3 cellular contexts compared by ENCODE assay signal in genomic region chr5:108735790-108736189, GRCh38.
A peak's percentile ranks its signal among the peaks of the same experiment; 100 is the strongest.
TF ChIP-seq lines count a peak whose summit lies in the region.

No MANE protein-coding gene starts in this region.

TF ChIP-seq in SK-N-SH, 30 proteins besides CTCF, POLR2A, EP300 and RAD21:
- no peak for TF ChIP-seq FOXJ3 (CRISPR knock-in tag; IDR thresholded peaks at IDR 0.05)
- TF ChIP-seq GATA2 (CRISPR knock-in tag; IDR thresholded peaks at IDR 0.05), result peak; percentile 50; the same call in 1 of the 2 replicates
- no peak for TF ChIP-seq MXI1 (IDR thresholded peaks at IDR 0.05; ENCODE audit: low read depth, low read length)
- TF ChIP-seq MEF2A (IDR thresholded peaks at IDR 0.05; ENCODE audit: borderline replicate concordance, low read depth), result no peak
TF ChIP-seq in SK-N-SH: peak in this region for 1.

TF ChIP-seq in SK-N-SH treated with all-trans-retinoic acid at 6 μM for 48 hours, 23 proteins besides CTCF, POLR2A, EP300 and RAD21:
- TF ChIP-seq ZFP3 (CRISPR knock-in tag; IDR thresholded peaks at IDR 0.05), result no peak
- TF ChIP-seq ZNF8 (CRISPR knock-in tag; IDR thresholded peaks at IDR 0.05), result no peak
- TF ChIP-seq CSRNP3 (CRISPR knock-in tag; IDR thresholded peaks at IDR 0.05), result no peak
- TF ChIP-seq POU6F1 (CRISPR knock-in tag; IDR thresholded peaks at IDR 0.05; ENCODE audit: borderline replicate concordance, low read depth), result no peak
- TF ChIP-seq OSR1 (CRISPR knock-in tag; IDR thresholded peaks at IDR 0.05), result no peak
- no peak for TF ChIP-seq RARB (CRISPR knock-in tag; IDR thresholded peaks at IDR 0.05)

TF ChIP-seq in H1, 55 proteins besides CTCF, POLR2A, EP300 and RAD21:
- TF ChIP-seq BRCA1 (IDR thresholded peaks at IDR 0.05; ENCODE audit: low read depth, low read length), result no peak
- TF ChIP-seq, protein P1, sequence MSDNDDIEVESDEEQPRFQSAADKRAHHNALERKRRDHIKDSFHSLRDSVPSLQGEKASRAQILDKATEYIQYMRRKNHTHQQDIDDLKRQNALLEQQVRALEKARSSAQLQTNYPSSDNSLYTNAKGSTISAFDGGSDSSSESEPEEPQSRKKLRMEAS (IDR thresholded peaks at IDR 0.05), result no peak
- no peak for TF ChIP-seq CTBP2 (IDR thresholded peaks at IDR 0.05; ENCODE audit: borderline replicate concordance, insufficient read depth, insufficient read length, low read length)
- no peak for TF ChIP-seq TEAD4 (IDR thresholded peaks at IDR 0.05; ENCODE audit: low read depth, low read length)
- TF ChIP-seq RFX5 (IDR thresholded peaks at IDR 0.05; ENCODE audit: borderline replicate concordance, low read depth, low read length), result no peak
- TF ChIP-seq CBX5 (IDR thresholded peaks at IDR 0.05; ENCODE audit: low read depth, low read length), result no peak
- TF ChIP-seq CEBPB (IDR thresholded peaks at IDR 0.05; ENCODE audit: low read depth, low read length), result no peak
- TF ChIP-seq EZH2 (IDR thresholded peaks at IDR 0.05; ENCODE audit: low read depth, low read length, severe bottlenecking), result no peak
- no peak for TF ChIP-seq SP4 (IDR thresholded peaks at IDR 0.05; ENCODE audit: low read length)
